1 cellular context compared by ENCODE assay signal in the genomic region with DNA sequence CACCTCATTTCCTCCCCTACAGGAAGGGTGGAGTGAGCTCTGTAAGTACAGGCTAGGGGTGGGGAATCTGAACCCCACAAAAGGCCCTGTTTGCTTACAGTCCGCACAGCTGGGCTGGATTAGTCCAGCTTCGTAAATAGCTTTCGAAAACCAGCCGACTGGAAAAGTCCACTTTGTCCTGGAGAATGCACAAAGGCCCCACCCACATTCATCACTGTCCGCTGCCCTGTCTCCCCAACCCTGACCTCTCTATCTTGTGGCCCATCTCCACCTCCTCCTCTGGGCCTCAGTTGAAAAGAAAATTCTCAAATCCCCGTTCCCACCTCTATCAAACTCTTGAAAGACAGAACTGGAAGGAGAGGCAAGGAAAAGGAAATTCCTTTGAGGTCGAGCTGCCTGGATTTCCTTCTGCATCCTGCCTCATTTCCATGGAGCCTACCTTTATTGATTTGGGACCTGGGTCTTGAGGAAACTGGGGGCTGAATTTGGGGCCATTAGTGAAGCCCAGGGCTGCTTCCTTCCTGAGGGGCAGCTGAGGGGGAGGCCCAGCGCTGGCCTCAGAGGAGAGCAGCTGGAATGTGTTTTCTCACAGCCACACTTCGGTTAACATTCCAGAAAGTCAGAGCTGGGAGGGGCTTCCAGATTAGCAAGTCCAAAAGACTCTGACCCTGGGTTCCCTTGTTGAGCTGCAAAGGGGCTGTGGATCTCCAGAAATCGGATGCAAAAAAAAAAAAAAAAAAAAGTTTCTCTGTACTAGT.
TF ChIP-seq lines count a peak whose summit lies in the region.

No MANE protein-coding gene starts in this region.

TF ChIP-seq in HepG2, 621 proteins besides CTCF, POLR2A, EP300 and RAD21 (continued from another document and continues in another):
- TF ChIP-seq, protein P1, sequence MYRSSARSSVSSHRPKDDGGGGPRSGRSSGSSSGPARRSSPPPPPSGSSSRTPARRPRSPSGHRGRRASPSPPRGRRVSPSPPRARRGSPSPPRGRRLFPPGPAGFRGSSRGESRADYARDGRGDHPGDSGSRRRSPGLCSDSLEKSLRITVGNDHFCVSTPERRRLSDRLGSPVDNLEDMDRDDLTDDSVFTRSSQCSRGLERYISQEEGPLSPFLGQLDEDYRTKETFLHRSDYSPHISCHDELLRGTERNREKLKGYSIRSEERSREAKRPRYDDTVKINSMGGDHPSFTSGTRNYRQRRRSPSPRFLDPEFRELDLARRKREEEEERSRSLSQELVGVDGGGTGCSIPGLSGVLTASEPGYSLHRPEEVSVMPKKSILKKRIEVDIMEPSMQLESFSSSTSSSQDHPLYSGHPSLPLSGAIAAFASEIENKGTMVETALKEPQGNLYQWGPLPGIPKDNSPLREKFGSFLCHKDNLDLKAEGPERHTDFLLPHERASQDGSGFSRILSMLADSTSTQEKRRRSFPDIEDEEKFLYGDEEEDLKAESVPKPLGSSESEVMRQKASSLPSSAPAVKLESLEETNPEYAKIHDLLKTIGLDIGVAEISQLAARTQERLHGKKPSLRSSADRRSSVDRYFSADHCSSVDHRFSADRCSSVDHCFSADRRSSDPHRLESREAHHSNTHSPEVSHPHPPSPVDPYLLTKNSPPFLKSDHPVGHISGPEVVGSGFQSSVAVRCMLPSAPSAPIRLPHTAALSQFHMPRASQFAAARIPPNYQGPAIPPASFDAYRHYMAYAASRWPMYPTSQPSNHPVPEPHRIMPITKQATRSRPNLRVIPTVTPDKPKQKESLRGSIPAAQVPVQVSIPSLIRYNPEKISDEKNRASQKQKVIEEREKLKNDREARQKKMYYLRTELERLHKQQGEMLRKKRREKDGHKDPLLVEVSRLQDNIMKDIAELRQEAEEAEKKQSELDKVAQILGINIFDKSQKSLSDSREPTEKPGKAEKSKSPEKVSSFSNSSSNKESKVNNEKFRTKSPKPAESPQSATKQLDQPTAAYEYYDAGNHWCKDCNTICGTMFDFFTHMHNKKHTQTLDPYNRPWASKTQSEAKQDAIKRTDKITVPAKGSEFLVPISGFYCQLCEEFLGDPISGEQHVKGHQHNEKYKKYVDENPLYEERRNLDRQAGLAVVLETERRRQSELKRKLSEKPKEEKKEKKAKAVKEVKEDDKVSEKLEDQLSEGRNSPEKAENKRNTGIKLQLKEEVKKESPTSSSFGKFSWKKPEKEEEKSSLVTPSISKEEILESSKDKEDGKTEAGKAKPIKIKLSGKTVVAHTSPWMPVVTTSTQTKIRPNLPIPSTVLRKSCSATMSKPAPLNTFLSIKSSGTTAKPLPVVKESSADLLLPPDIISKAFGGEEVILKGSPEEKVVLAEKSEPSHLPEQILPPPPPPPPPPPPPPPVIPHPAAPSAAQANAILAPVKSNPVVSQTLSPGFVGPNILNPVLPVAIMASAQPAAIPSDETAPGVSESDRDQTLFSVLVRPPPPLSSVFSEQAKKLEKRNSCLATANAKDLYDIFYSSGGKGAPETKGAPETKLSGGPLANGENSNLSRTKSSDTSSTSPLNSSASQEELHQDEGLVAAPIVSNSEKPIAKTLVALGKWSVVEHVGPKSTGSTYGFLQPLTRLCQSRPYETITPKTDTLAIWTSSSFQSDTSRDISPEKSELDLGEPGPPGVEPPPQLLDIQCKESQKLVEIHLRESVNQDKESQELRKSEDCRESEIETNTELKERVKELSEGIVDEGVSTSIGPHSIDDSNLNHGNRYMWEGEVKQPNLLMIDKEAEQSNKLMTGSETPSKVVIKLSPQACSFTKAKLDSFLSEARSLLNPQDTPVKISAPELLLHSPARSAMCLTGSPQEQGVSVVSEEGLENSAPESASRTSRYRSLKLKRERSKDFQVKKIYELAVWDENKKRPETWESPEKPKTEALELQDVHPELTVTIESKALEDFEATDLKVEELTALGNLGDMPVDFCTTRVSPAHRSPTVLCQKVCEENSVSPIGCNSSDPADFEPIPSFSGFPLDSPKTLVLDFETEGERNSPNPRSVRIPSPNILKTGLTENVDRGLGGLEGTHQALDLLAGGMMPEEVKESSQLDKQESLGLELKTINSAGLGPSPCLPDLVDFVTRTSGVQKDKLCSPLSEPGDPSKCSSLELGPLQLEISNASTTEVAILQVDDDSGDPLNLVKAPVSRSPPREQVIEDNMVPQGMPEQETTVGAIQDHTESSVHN (CRISPR knock-in tag; IDR thresholded peaks at IDR 0.05) = no peak
- TF ChIP-seq, protein P2, sequence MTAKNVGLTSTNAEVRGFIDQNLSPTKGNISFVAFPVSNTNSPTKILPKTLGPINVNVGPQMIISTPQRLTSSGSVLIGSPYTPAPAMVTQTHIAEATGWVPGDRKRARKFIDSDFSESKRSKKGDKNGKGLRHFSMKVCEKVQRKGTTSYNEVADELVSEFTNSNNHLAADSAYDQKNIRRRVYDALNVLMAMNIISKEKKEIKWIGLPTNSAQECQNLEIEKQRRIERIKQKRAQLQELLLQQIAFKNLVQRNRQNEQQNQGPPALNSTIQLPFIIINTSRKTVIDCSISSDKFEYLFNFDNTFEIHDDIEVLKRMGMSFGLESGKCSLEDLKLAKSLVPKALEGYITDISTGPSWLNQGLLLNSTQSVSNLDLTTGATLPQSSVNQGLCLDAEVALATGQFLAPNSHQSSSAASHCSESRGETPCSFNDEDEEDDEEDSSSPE (CRISPR knock-in tag; IDR thresholded peaks at IDR 0.05) = no peak
- TF ChIP-seq TRIM24 (CRISPR knock-in tag; IDR thresholded peaks at IDR 0.05) (no peak), ZNF746 (CRISPR knock-in tag; IDR thresholded peaks at IDR 0.05) (peak; percentile 72; the same call in 1 of the 2 replicates), GZF1 (CRISPR knock-in tag; IDR thresholded peaks at IDR 0.05) (no peak), ZNF430 (CRISPR knock-in tag; IDR thresholded peaks at IDR 0.05) (0 out of 2 replicates have a peak, but pooled peaks have one; percentile 30), RXRA (CRISPR knock-in tag; IDR thresholded peaks at IDR 0.05) (0 out of 2 replicates have a peak, but pooled peaks have one; percentile 37), NFIC (IDR thresholded peaks at IDR 0.05; ENCODE audit: low read length) (0 out of 2 replicates have a peak, but pooled peaks have one; percentile 23), ZNF24 (IDR thresholded peaks at IDR 0.05) (no peak), ZNF335 (CRISPR knock-in tag; IDR thresholded peaks at IDR 0.05) (peak; percentile 26), ZNF660 (CRISPR knock-in tag; IDR thresholded peaks at IDR 0.05; ENCODE audit: borderline replicate concordance, low read depth) (no peak), RFXAP (CRISPR knock-in tag; IDR thresholded peaks at IDR 0.05; ENCODE audit: borderline replicate concordance) (peak; percentile 78), ZNF44 (CRISPR knock-in tag; IDR thresholded peaks at IDR 0.05) (no peak), ZNF235 (CRISPR knock-in tag; IDR thresholded peaks at IDR 0.05; ENCODE audit: borderline replicate concordance) (no peak), ELF3 (CRISPR knock-in tag; IDR thresholded peaks at IDR 0.05) (no peak; the same call in 1 of the 2 replicates), ZNF333 (CRISPR knock-in tag; IDR thresholded peaks at IDR 0.05; ENCODE audit: borderline replicate concordance) (no peak), ZKSCAN5 (CRISPR knock-in tag; IDR thresholded peaks at IDR 0.05) (no peak), ZNF296 (CRISPR knock-in tag; conservative IDR thresholded peaks at IDR 0.05) (peak; percentile 16; the same call in 1 of the 2 replicates), ATF7-NPFF (CRISPR knock-in tag; IDR thresholded peaks at IDR 0.05; ENCODE audit: low read depth) (0 out of 2 replicates have a peak, but pooled peaks have one; percentile 34)
- TF ChIP-seq, protein P3, sequence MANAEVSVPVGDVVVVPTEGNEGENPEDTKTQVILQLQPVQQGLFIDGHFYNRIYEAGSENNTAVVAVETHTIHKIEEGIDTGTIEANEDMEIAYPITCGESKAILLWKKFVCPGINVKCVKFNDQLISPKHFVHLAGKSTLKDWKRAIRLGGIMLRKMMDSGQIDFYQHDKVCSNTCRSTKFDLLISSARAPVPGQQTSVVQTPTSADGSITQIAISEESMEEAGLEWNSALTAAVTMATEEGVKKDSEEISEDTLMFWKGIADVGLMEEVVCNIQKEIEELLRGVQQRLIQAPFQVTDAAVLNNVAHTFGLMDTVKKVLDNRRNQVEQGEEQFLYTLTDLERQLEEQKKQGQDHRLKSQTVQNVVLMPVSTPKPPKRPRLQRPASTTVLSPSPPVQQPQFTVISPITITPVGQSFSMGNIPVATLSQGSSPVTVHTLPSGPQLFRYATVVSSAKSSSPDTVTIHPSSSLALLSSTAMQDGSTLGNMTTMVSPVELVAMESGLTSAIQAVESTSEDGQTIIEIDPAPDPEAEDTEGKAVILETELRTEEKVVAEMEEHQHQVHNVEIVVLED (CRISPR knock-in tag; IDR thresholded peaks at IDR 0.05; ENCODE audit: borderline replicate concordance) = 0 out of 2 replicates have a peak, but pooled peaks have one; percentile 33
- TF ChIP-seq, protein P4, sequence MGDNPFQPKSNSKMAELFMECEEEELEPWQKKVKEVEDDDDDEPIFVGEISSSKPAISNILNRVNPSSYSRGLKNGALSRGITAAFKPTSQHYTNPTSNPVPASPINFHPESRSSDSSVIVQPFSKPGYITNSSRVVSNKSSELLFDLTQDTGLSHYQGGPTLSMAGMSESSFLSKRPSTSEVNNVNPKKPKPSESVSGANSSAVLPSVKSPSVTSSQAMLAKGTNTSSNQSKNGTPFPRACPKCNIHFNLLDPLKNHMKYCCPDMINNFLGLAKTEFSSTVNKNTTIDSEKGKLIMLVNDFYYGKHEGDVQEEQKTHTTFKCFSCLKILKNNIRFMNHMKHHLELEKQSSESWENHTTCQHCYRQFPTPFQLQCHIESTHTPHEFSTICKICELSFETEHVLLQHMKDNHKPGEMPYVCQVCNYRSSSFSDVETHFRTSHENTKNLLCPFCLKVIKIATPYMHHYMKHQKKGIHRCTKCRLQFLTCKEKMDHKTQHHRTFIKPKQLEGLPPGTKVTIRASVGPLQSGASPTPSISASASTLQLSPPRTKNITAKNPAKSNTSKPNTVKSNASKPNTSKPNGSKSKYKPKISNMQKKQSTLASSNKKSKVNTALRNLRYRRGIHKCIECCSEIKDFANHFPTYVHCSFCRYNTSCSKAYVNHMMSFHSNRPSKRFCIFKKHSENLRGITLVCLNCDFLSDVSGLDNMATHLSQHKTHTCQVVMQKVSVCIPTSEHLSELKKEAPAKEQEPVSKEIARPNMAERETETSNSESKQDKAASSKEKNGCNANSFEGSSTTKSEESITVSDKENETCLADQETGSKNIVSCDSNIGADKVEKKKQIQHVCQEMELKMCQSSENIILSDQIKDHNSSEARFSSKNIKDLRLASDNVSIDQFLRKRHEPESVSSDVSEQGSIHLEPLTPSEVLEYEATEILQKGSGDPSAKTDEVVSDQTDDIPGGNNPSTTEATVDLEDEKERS (CRISPR knock-in tag; IDR thresholded peaks at IDR 0.05) = no peak
- TF ChIP-seq, protein P5, sequence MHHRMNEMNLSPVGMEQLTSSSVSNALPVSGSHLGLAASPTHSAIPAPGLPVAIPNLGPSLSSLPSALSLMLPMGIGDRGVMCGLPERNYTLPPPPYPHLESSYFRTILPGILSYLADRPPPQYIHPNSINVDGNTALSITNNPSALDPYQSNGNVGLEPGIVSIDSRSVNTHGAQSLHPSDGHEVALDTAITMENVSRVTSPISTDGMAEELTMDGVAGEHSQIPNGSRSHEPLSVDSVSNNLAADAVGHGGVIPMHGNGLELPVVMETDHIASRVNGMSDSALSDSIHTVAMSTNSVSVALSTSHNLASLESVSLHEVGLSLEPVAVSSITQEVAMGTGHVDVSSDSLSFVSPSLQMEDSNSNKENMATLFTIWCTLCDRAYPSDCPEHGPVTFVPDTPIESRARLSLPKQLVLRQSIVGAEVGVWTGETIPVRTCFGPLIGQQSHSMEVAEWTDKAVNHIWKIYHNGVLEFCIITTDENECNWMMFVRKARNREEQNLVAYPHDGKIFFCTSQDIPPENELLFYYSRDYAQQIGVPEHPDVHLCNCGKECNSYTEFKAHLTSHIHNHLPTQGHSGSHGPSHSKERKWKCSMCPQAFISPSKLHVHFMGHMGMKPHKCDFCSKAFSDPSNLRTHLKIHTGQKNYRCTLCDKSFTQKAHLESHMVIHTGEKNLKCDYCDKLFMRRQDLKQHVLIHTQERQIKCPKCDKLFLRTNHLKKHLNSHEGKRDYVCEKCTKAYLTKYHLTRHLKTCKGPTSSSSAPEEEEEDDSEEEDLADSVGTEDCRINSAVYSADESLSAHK (CRISPR knock-in tag; IDR thresholded peaks at IDR 0.05; ENCODE audit: borderline replicate concordance) = no peak
- TF ChIP-seq, protein P6, sequence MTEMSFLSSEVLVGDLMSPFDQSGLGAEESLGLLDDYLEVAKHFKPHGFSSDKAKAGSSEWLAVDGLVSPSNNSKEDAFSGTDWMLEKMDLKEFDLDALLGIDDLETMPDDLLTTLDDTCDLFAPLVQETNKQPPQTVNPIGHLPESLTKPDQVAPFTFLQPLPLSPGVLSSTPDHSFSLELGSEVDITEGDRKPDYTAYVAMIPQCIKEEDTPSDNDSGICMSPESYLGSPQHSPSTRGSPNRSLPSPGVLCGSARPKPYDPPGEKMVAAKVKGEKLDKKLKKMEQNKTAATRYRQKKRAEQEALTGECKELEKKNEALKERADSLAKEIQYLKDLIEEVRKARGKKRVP (CRISPR knock-in tag; IDR thresholded peaks at IDR 0.05) = no peak
- TF ChIP-seq, protein P7, sequence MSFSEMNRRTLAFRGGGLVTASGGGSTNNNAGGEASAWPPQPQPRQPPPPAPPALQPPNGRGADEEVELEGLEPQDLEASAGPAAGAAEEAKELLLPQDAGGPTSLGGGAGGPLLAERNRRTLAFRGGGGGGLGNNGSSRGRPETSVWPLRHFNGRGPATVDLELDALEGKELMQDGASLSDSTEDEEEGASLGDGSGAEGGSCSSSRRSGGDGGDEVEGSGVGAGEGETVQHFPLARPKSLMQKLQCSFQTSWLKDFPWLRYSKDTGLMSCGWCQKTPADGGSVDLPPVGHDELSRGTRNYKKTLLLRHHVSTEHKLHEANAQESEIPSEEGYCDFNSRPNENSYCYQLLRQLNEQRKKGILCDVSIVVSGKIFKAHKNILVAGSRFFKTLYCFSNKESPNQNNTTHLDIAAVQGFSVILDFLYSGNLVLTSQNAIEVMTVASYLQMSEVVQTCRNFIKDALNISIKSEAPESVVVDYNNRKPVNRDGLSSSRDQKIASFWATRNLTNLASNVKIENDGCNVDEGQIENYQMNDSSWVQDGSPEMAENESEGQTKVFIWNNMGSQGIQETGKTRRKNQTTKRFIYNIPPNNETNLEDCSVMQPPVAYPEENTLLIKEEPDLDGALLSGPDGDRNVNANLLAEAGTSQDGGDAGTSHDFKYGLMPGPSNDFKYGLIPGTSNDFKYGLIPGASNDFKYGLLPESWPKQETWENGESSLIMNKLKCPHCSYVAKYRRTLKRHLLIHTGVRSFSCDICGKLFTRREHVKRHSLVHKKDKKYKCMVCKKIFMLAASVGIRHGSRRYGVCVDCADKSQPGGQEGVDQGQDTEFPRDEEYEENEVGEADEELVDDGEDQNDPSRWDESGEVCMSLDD (CRISPR knock-in tag; IDR thresholded peaks at IDR 0.05; ENCODE audit: borderline replicate concordance) = peak; percentile 98
- TF ChIP-seq, protein P8, sequence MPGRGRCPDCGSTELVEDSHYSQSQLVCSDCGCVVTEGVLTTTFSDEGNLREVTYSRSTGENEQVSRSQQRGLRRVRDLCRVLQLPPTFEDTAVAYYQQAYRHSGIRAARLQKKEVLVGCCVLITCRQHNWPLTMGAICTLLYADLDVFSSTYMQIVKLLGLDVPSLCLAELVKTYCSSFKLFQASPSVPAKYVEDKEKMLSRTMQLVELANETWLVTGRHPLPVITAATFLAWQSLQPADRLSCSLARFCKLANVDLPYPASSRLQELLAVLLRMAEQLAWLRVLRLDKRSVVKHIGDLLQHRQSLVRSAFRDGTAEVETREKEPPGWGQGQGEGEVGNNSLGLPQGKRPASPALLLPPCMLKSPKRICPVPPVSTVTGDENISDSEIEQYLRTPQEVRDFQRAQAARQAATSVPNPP (CRISPR knock-in tag; IDR thresholded peaks at IDR 0.05) = 0 out of 2 replicates have a peak, but pooled peaks have one; percentile 28
